Comparison of ENCODE assay signal across 39 cellular contexts in genomic region chr17:1329745-1330343, GRCh38. TPM values are rescaled to one million over a fixed set of nuclear protein-coding genes. Genes with fewer than 3 reads are reported as not detected.
"Had no signal": no experiment of that assay in that cellular context is flagged by ENCODE, and none has a peak within 500 bp of the region (broad histone marks: within the 10 kb centered on the region; RNA-seq: fewer than 3 reads in every experiment).

No MANE protein-coding gene starts in this region.

- H3K27ac Mint-ChIP-seq: activated CD8-positive, alpha-beta T cell treated with anti-CD3 and anti-CD28 coated beads for 36 hours; activated naive CD4-positive, alpha-beta T cell treated with anti-CD3 and anti-CD28 coated beads, Interleukin-2, amount 10 ng/mL, durations not matched to agents 7 days and 5 days; activated naive CD8-positive, alpha-beta T cell treated with anti-CD3 and anti-CD28 coated beads for 36 hours; activated T-cell treated with anti-CD3 and anti-CD28 coated beads, Interleukin-2, amount 50 U/mL, for 72 hours; activated T-helper 17 cell treated with anti-CD3 and anti-CD28 coated beads, Interleukin-2, amount 50 U/mL, for 72 hours; T-cell had no signal

- H3K4me3 ChIP-seq: ascending aorta, cardiac muscle cell, MG63, Peyer's patch had no signal

- H3K4me3 Mint-ChIP-seq: activated CD8-positive, alpha-beta T cell treated with anti-CD3 and anti-CD28 coated beads for 36 hours; activated naive CD4-positive, alpha-beta T cell treated with anti-CD3 and anti-CD28 coated beads, Interleukin-2, amount 10 ng/mL, durations not matched to agents 7 days and 5 days; activated naive CD8-positive, alpha-beta T cell treated with anti-CD3 and anti-CD28 coated beads for 36 hours; activated T-cell treated with anti-CD3 and anti-CD28 coated beads, Interleukin-2, amount 50 U/mL, for 72 hours; activated T-helper 17 cell treated with anti-CD3 and anti-CD28 coated beads, Interleukin-2, amount 50 U/mL, for 72 hours; T-cell had no signal

- H3K9me3 Mint-ChIP-seq: activated CD8-positive, alpha-beta T cell treated with anti-CD3 and anti-CD28 coated beads for 36 hours; activated naive CD4-positive, alpha-beta T cell treated with anti-CD3 and anti-CD28 coated beads, Interleukin-2, amount 10 ng/mL, durations not matched to agents 7 days and 5 days; activated naive CD8-positive, alpha-beta T cell treated with anti-CD3 and anti-CD28 coated beads for 36 hours; activated T-cell treated with anti-CD3 and anti-CD28 coated beads, Interleukin-2, amount 50 U/mL, for 72 hours; activated T-helper 17 cell treated with anti-CD3 and anti-CD28 coated beads, Interleukin-2, amount 50 U/mL, for 72 hours; T-cell had no signal

- DNase-seq: activated CD4-positive, alpha-beta T cell treated with anti-CD3 and anti-CD28 coated beads for 1 hour; activated CD4-positive, alpha-beta T cell treated with anti-CD3 and anti-CD28 coated beads for 48 hours; activated CD4-positive, alpha-beta T cell treated with anti-CD3 and anti-CD28 coated beads, Interleukin-2, amount 50 U/mL, for 4 hours; activated CD4-positive, CD25-positive, alpha-beta regulatory T cell; activated CD8-positive, alpha-beta T cell treated with anti-CD3 and anti-CD28 coated beads for 36 hours; activated gamma-delta T cell treated with Interleukin-2 at 50 U/mL for 16 hours; activated naive CD4-positive, alpha-beta T cell treated with anti-CD3 and anti-CD28 coated beads, Interleukin-2, amount 10 ng/mL, durations not matched to agents 7 days and 5 days; activated naive CD8-positive, alpha-beta T cell treated with anti-CD3 and anti-CD28 coated beads for 36 hours; activated T-cell treated with anti-CD3 and anti-CD28 coated beads, Interleukin-2, amount 50 U/mL, for 1 hour; activated T-cell treated with anti-CD3 and anti-CD28 coated beads, Interleukin-2, amount 50 U/mL, for 72 hours; amygdala; Kasumi-1; MG63; NCI-H1048; NCI-H1105 treated with DMSO at 0.1 percent for 48 hours; NCI-H1436; NCI-H1694; NCI-H1930; NCI-H2081 treated with DMSO at 0.1 percent for 48 hours; NCI-H345; NCI-H510A; NCI-H526; NCI-H748 treated with DMSO at 0.1 percent for 48 hours; NK-92 treated with Interleukin-12 subunit alpha and Interleukin-12 subunit beta, amount 100 ng/mL, for 24 hours; PC-3; Peyer's patch; RPMI8226; SIG-M5; T-cell; T1000; WERI-Rb-1 had no signal

- H3K36me3 ChIP-seq: ascending aorta, cardiac muscle cell, MG63, Peyer's patch, WERI-Rb-1 had no signal

- H3K27me3 Mint-ChIP-seq: activated T-helper 17 cell treated with anti-CD3 and anti-CD28 coated beads, Interleukin-2, amount 50 U/mL, for 72 hours had no signal

- ATAC-seq: activated CD8-positive, alpha-beta T cell treated with anti-CD3 and anti-CD28 coated beads for 36 hours; activated T-cell treated with anti-CD3 and anti-CD28 coated beads, Interleukin-2, amount 50 U/mL, for 72 hours; activated T-helper 17 cell treated with anti-CD3 and anti-CD28 coated beads, Interleukin-2, amount 50 U/mL, for 72 hours; PC-3; SK-N-SH treated with all-trans-retinoic acid at 6 μM for 48 hours; T-cell had no signal

- H3K36me3 Mint-ChIP-seq: activated naive CD4-positive, alpha-beta T cell treated with anti-CD3 and anti-CD28 coated beads, Interleukin-2, amount 10 ng/mL, durations not matched to agents 7 days and 5 days; activated naive CD8-positive, alpha-beta T cell treated with anti-CD3 and anti-CD28 coated beads for 36 hours; T-cell had no signal

- H3K27me3 ChIP-seq: ascending aorta, MG63, Peyer's patch had no signal

- H3K4me1 ChIP-seq: ascending aorta, Peyer's patch had no signal

- H3K9me3 ChIP-seq: ascending aorta, MG63, Peyer's patch had no signal

RNA-seq across cellular contexts. Expression of gene TRARG1, which starts 50.4 kb away (rescaled TPM):
- total RNA-seq: activated CD8-positive, alpha-beta memory T cell treated with anti-CD3 and anti-CD28 coated beads for 36 hours; activated CD8-positive, alpha-beta T cell treated with anti-CD3 and anti-CD28 coated beads for 36 hours; activated naive CD8-positive, alpha-beta T cell treated with anti-CD3 and anti-CD28 coated beads for 36 hours; cardiac muscle cell; PC-3; SK-MEL-5; T-cell had no signal
- polyA plus RNA-seq: cardiac muscle cell had no signal

RNA-seq across cellular contexts. Expression of gene BHLHA9, which starts 59.6 kb away (rescaled TPM):
- total RNA-seq: activated CD8-positive, alpha-beta memory T cell treated with anti-CD3 and anti-CD28 coated beads for 36 hours; activated CD8-positive, alpha-beta T cell treated with anti-CD3 and anti-CD28 coated beads for 36 hours; activated naive CD8-positive, alpha-beta T cell treated with anti-CD3 and anti-CD28 coated beads for 36 hours; activated T-cell treated with anti-CD3 and anti-CD28 coated beads, Interleukin-2, amount 50 U/mL, for 72 hours; activated T-helper 17 cell treated with anti-CD3 and anti-CD28 coated beads, Interleukin-2, amount 50 U/mL, for 72 hours; ascending aorta; PC-3; Peyer's patch; SK-MEL-5; T-cell; T-helper 2 cell treated with Interferon-gamma antibody and Interleukin-4, amounts not matched to agents 100 ng/mL and 5 ng/mL, for 36 hours had no signal
- polyA plus RNA-seq: adipose tissue, cardiac muscle cell had no signal
